In genomic region chr20:57211949-57212889, GRCh38 we compare ENCODE assay signal across 8 cellular contexts. TPM values are rescaled to one million over a fixed set of nuclear protein-coding genes. Genes with fewer than 3 reads are reported as not detected.
DNase-seq lines count a peak whose midpoint lies in the region; ATAC-seq, FAIRE-seq and TF ChIP-seq lines count a peak whose summit lies in the region.

No MANE protein-coding gene starts in this region.

- TF ChIP-seq CTCF in foreskin keratinocyte (conservative IDR thresholded peaks at IDR 0.05) = no peak
- no peak for TF ChIP-seq CTCF in D721Med (IDR thresholded peaks at IDR 0.05; ENCODE audit: insufficient read depth, missing control alignments)
- no peak for TF ChIP-seq CTCF in BE2C (IDR thresholded peaks at IDR 0.05; ENCODE audit: low read depth, low read length)

- H3K4me1 ChIP-seq in foreskin keratinocyte (no peaks in the 10 kb centered on the region), BE2C (no peaks in the 10 kb centered on the region)

- DNase-seq in EH (ENCODE audit: low read depth) (peak; percentile 87), RKO (ENCODE audit: low spot score) (peak; percentile 83), foreskin keratinocyte (peak; percentile 58 to 76), posterior cingulate gyrus (peak in 7 of 10 donors; percentile 24 to 91 (median 37)), D721Med (ENCODE audit: insufficient read length, low spot score) (no peak), BE2C (no peak)
- DNase-seq in activated effector memory CD4-positive, alpha-beta T cell treated with anti-CD3 and anti-CD28 coated beads, Interleukin-2, amount 50 U/mL, for 16 hours = no peak

- no peak overlapping the region for H3K4me3 ChIP-seq in BE2C (ENCODE audit: low read depth, low read length)

- no peaks in the 10 kb centered on the region for H3K36me3 ChIP-seq in BE2C

- FAIRE-seq in D721Med (lab: Jason Lieb, UNC) = no peak

- ATAC-seq in foreskin keratinocyte (peak; percentile 99), GM21529 (IDR thresholded peaks at IDR 0.05; ENCODE audit: unreplicated experiment) (no peak)

- H3K27me3 ChIP-seq in foreskin keratinocyte (peaks cover 37% of the 10 kb centered on the region), BE2C (no peaks in the 10 kb centered on the region)

- intact Hi-C loops in posterior cingulate gyrus (cut with DNase I) = no loop called here

- H3K27ac ChIP-seq in foreskin keratinocyte = peak overlapping the region; percentile 70

- H3K9me3 ChIP-seq in BE2C = no peaks in the 10 kb centered on the region

RNA-seq across cellular contexts. Expression of gene BMP7, which starts 54.2 kb away (rescaled TPM):
- not detected in 2 replicates for total RNA-seq in foreskin keratinocyte
- not detected in 2 replicates for polyA plus RNA-seq in foreskin keratinocyte
- polyA plus RNA-seq in BE2C (2012; ENCODE audit: insufficient read depth, insufficient read length, low read depth) = 1.1 TPM

Comparison
In these comparisons a context has a peak if more than half of its experiments do, and no peak if none do; other contexts are left out.
1. DNase-seq: peak in EH (single experiment), RKO (single experiment), foreskin keratinocyte (2 of 2) and posterior cingulate gyrus (7 of 10); none in D721Med (single experiment), activated effector memory CD4-positive, alpha-beta T cell treated with anti-CD3 and anti-CD28 coated beads, Interleukin-2, amount 50 U/mL, for 16 hours (single experiment) and BE2C (single experiment).